1 cellular context compared by ENCODE assay signal in genomic region chr6:144013486-144013909, GRCh38.
TF ChIP-seq lines count a peak whose summit lies in the region.

No MANE protein-coding gene starts in this region.

TF ChIP-seq in GM12878, 131 proteins besides CTCF, POLR2A, EP300 and RAD21 (continued from another document):
- TF ChIP-seq, protein P1, sequence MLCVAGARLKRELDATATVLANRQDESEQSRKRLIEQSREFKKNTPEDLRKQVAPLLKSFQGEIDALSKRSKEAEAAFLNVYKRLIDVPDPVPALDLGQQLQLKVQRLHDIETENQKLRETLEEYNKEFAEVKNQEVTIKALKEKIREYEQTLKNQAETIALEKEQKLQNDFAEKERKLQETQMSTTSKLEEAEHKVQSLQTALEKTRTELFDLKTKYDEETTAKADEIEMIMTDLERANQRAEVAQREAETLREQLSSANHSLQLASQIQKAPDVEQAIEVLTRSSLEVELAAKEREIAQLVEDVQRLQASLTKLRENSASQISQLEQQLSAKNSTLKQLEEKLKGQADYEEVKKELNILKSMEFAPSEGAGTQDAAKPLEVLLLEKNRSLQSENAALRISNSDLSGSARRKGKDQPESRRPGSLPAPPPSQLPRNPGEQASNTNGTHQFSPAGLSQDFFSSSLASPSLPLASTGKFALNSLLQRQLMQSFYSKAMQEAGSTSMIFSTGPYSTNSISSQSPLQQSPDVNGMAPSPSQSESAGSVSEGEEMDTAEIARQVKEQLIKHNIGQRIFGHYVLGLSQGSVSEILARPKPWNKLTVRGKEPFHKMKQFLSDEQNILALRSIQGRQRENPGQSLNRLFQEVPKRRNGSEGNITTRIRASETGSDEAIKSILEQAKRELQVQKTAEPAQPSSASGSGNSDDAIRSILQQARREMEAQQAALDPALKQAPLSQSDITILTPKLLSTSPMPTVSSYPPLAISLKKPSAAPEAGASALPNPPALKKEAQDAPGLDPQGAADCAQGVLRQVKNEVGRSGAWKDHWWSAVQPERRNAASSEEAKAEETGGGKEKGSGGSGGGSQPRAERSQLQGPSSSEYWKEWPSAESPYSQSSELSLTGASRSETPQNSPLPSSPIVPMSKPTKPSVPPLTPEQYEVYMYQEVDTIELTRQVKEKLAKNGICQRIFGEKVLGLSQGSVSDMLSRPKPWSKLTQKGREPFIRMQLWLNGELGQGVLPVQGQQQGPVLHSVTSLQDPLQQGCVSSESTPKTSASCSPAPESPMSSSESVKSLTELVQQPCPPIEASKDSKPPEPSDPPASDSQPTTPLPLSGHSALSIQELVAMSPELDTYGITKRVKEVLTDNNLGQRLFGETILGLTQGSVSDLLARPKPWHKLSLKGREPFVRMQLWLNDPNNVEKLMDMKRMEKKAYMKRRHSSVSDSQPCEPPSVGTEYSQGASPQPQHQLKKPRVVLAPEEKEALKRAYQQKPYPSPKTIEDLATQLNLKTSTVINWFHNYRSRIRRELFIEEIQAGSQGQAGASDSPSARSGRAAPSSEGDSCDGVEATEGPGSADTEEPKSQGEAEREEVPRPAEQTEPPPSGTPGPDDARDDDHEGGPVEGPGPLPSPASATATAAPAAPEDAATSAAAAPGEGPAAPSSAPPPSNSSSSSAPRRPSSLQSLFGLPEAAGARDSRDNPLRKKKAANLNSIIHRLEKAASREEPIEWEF (IDR thresholded peaks at IDR 0.05; ENCODE audit: insufficient replicate concordance, low read depth, low read length): no peak
- TF ChIP-seq, protein P2, sequence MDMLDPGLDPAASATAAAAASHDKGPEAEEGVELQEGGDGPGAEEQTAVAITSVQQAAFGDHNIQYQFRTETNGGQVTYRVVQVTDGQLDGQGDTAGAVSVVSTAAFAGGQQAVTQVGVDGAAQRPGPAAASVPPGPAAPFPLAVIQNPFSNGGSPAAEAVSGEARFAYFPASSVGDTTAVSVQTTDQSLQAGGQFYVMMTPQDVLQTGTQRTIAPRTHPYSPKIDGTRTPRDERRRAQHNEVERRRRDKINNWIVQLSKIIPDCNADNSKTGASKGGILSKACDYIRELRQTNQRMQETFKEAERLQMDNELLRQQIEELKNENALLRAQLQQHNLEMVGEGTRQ (IDR thresholded peaks at IDR 0.05; ENCODE audit: borderline replicate concordance, low read depth, low read length): no peak
- TF ChIP-seq EED (IDR thresholded peaks at IDR 0.05; ENCODE audit: low read depth) (peak; percentile 41; the same call in 1 of the 2 replicates), SMC3 (IDR thresholded peaks at IDR 0.05; ENCODE audit: borderline replicate concordance, low read length) (peak; percentile 86), CBX5 (IDR thresholded peaks at IDR 0.05; ENCODE audit: low read depth) (peak; percentile 45; the same call in 1 of the 2 replicates), TCF7 (IDR thresholded peaks at IDR 0.05; ENCODE audit: borderline replicate concordance) (no peak), YY1 (IDR thresholded peaks at IDR 0.05; ENCODE audit: low read depth, low read length) (peak; percentile 49; the same call in 1 of the 2 replicates), RUNX3 (IDR thresholded peaks at IDR 0.05; ENCODE audit: low read length) (peak; percentile 35)
